Comparison of ENCODE assay signal across 28 cellular contexts in genomic region chr4:39205476-39205875, GRCh38.
"Had no signal": no experiment of that assay in that cellular context is flagged by ENCODE, and none has a peak within 500 bp of the region (broad histone marks: within the 10 kb centered on the region; RNA-seq: fewer than 3 reads in every experiment).

No MANE protein-coding gene starts in this region.

- ATAC-seq: effector memory CD8-positive, alpha-beta T cell; esophagus mucosa; gastrocnemius medialis; left colon; mucosa of descending colon; naive thymus-derived CD8-positive, alpha-beta T cell had no signal

- H3K27ac Mint-ChIP-seq: dendritic cell treated with granulocyte-macrophage colony-stimulating factor and Interleukin-4, amounts not matched to agents 40 ng/mL and 50 ng/mL, for 4 days; effector memory CD8-positive, alpha-beta T cell; endodermal cell; mesothelial cell of epicardium; naive thymus-derived CD8-positive, alpha-beta T cell had no signal

- H3K9me3 ChIP-seq: colonic mucosa, esophagus squamous epithelium, gastrocnemius medialis, left ventricle myocardium inferior, lower lobe of right lung, mucosa of descending colon had no signal

- FAIRE-seq: endometrium, kidney had no signal

- H3K4me3 ChIP-seq: colonic mucosa, esophagus squamous epithelium, gastrocnemius medialis, heart right ventricle, left ventricle myocardium inferior, lower lobe of right lung, mucosa of descending colon had no signal

- H3K4me3 Mint-ChIP-seq: dendritic cell treated with granulocyte-macrophage colony-stimulating factor and Interleukin-4, amounts not matched to agents 40 ng/mL and 50 ng/mL, for 4 days; effector memory CD8-positive, alpha-beta T cell; endodermal cell; mesothelial cell of epicardium; naive thymus-derived CD8-positive, alpha-beta T cell had no signal

- H3K4me1 ChIP-seq: colonic mucosa, gastrocnemius medialis, heart right ventricle, left ventricle myocardium inferior had no signal

- H3K36me3 ChIP-seq: colonic mucosa had no signal

- H3K27me3 ChIP-seq: colonic mucosa, esophagus squamous epithelium, gastrocnemius medialis, heart right ventricle had no signal

- H3K9me3 Mint-ChIP-seq: effector memory CD8-positive, alpha-beta T cell; naive thymus-derived CD8-positive, alpha-beta T cell had no signal

- H3K4me1 Mint-ChIP-seq: endodermal cell; mesothelial cell of epicardium; naive B cell; naive thymus-derived CD8-positive, alpha-beta T cell had no signal

- H3K27ac ChIP-seq: colonic mucosa, epithelial cell of prostate, esophagus squamous epithelium, gastrocnemius medialis, heart right ventricle, left ventricle myocardium inferior, lower lobe of right lung had no signal

- H3K27me3 Mint-ChIP-seq: dendritic cell treated with granulocyte-macrophage colony-stimulating factor and Interleukin-4, amounts not matched to agents 40 ng/mL and 50 ng/mL, for 4 days; effector memory CD8-positive, alpha-beta T cell; naive B cell; naive thymus-derived CD8-positive, alpha-beta T cell had no signal

- DNase-seq: colonic mucosa; cortex of kidney; effector CD8-positive, alpha-beta T cell; effector memory CD8-positive, alpha-beta T cell; endodermal cell; esophagus squamous epithelium; foreskin fibroblast; foreskin melanocyte; gastrocnemius medialis; glutamatergic neuron; head of caudate nucleus; heart right ventricle; hippocampal formation; islet precursor cell; kidney; kidney glomerular epithelial cell; left colon; left ventricle myocardium inferior; lower lobe of right lung; mesenchymal stem cell; mucosa of descending colon; naive B cell; naive thymus-derived CD8-positive, alpha-beta T cell had no signal
